Comparison of ENCODE assay signal across 28 cellular contexts in the genomic region with DNA sequence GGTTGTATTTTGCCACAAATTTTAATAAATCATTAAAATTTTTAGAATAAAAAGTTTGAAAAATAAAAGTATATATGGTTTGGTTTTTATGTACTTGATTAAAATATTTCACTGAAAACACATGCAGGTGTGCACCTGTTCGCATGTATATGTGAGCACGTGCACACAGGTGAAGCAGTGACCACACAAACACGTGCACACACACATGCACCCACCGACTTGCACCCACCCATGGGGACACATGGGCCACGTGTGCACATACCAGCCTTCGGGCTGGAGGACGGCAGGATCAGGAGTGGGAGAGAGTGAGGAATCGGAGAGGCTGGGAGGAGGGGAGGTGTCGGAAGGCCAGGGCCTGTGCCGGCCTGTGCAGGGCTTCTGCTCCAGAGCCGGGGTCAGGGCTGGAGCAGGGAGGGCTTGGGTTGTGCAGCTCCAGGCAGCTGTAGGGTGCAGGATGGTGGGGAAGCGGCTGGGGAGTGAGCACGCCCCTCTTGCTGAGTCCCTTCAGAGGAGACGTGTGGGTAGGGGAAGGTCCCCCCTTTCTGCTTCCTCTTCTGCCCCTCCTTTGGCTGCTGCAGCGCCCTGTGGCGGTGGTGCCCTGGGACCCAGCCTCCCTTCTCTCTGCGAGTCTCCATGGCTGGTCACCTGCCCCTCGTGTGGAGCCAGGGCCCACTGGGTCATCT.
"Had no signal": no experiment of that assay in that cellular context is flagged by ENCODE, and none has a peak within 500 bp of the region (broad histone marks: within the 10 kb centered on the region; RNA-seq: fewer than 3 reads in every experiment).

No MANE protein-coding gene starts in this region.

- ATAC-seq: body of pancreas, gastrocnemius medialis, left colon, T-helper 17 cell had no signal

- H3K27me3 Mint-ChIP-seq: activated B cell treated with CpG ODN at 0.5 μM for 24 hours; activated naive CD8-positive, alpha-beta T cell treated with anti-CD3 and anti-CD28 coated beads for 36 hours; T-helper 17 cell had no signal

- H3K36me3 Mint-ChIP-seq: activated naive CD8-positive, alpha-beta T cell treated with anti-CD3 and anti-CD28 coated beads for 36 hours had no signal

- H3K27ac ChIP-seq: adrenal gland, body of pancreas, gastrocnemius medialis, ovary, testis, transverse colon had no signal

- FAIRE-seq: colon, islet of Langerhans, urothelium cell line had no signal

- DNase-seq: activated B cell treated with CpG ODN at 0.5 μM for 24 hours; activated CD8-positive, alpha-beta memory T cell treated with anti-CD3 and anti-CD28 coated beads for 24 hours; activated effector memory CD4-positive, alpha-beta T cell treated with anti-CD3 and anti-CD28 coated beads, Interleukin-2, amount 50 U/mL, for 16 hours; activated naive CD4-positive, alpha-beta T cell treated with anti-CD3 and anti-CD28 coated beads for 36 hours; activated naive CD8-positive, alpha-beta T cell treated with anti-CD3 and anti-CD28 coated beads for 36 hours; activated T-cell treated with anti-CD3 and anti-CD28 coated beads, Interleukin-2, amount 50 U/mL, for 1 hour; adrenal gland; aorta; body of pancreas; dermis blood vessel endothelial cell; effector CD4-positive, alpha-beta T cell; gastrocnemius medialis; glutamatergic neuron; left colon; mammary epithelial cell; ovary; stimulated activated CD4-positive, alpha-beta T cell treated with anti-CD3 and anti-CD28 coated beads, Interleukin-15, amount 100 ng/mL, for 24 hours; stimulated activated CD4-positive, alpha-beta T cell treated with anti-CD3 and anti-CD28 coated beads, Interleukin-2, amount 100 ng/mL, for 24 hours; stimulated activated naive CD4-positive, alpha-beta T cell; T-helper 17 cell; testis; transverse colon had no signal

- H3K4me1 ChIP-seq: adrenal gland, body of pancreas, gastrocnemius medialis, testis, transverse colon had no signal

- H3K9me3 ChIP-seq: adrenal gland, body of pancreas, gastrocnemius medialis, ovary, testis, transverse colon had no signal

- H3K27me3 ChIP-seq: adrenal gland, body of pancreas, gastrocnemius medialis, ovary, testis, transverse colon had no signal

- H3K36me3 ChIP-seq: adrenal gland, gastrocnemius medialis, ovary, transverse colon had no signal

- H3K9me3 Mint-ChIP-seq: activated naive CD4-positive, alpha-beta T cell treated with anti-CD3 and anti-CD28 coated beads for 36 hours; activated naive CD8-positive, alpha-beta T cell treated with anti-CD3 and anti-CD28 coated beads for 36 hours; activated T-helper 1 cell treated with anti-CD3 and anti-CD28 coated beads, Interleukin-12 subunit alpha, Interleukin-12 subunit beta, Interleukin-2, Interleukin-4 antibody, amounts not matched to agents 30 ng/mL and 10 ng/mL and 1 ng/mL, durations not matched to agents 14 hours and 24 hours and 36 hours; nephron had no signal

- H3K4me3 Mint-ChIP-seq: activated B cell treated with CpG ODN at 0.5 μM for 24 hours; activated naive CD4-positive, alpha-beta T cell treated with anti-CD3 and anti-CD28 coated beads for 36 hours; activated naive CD8-positive, alpha-beta T cell treated with anti-CD3 and anti-CD28 coated beads for 36 hours; activated T-helper 1 cell treated with anti-CD3 and anti-CD28 coated beads, Interleukin-12 subunit alpha, Interleukin-12 subunit beta, Interleukin-2, Interleukin-4 antibody, amounts not matched to agents 30 ng/mL and 10 ng/mL and 1 ng/mL, durations not matched to agents 14 hours and 24 hours and 36 hours; nephron; T-helper 17 cell had no signal

- H3K27ac Mint-ChIP-seq: activated B cell treated with CpG ODN at 0.5 μM for 24 hours; activated naive CD4-positive, alpha-beta T cell treated with anti-CD3 and anti-CD28 coated beads for 36 hours; activated naive CD8-positive, alpha-beta T cell treated with anti-CD3 and anti-CD28 coated beads for 36 hours; activated T-helper 1 cell treated with anti-CD3 and anti-CD28 coated beads, Interleukin-12 subunit alpha, Interleukin-12 subunit beta, Interleukin-2, Interleukin-4 antibody, amounts not matched to agents 30 ng/mL and 10 ng/mL and 1 ng/mL, durations not matched to agents 14 hours and 24 hours and 36 hours; nephron; progenitor cell of endocrine pancreas; T-helper 17 cell had no signal

- H3K4me1 Mint-ChIP-seq: activated B cell treated with CpG ODN at 0.5 μM for 24 hours had no signal

- H3K4me3 ChIP-seq: adrenal gland, body of pancreas, gastrocnemius medialis, ovary, testis, transverse colon had no signal
